1 cellular context compared by ENCODE assay signal in the genomic region with DNA sequence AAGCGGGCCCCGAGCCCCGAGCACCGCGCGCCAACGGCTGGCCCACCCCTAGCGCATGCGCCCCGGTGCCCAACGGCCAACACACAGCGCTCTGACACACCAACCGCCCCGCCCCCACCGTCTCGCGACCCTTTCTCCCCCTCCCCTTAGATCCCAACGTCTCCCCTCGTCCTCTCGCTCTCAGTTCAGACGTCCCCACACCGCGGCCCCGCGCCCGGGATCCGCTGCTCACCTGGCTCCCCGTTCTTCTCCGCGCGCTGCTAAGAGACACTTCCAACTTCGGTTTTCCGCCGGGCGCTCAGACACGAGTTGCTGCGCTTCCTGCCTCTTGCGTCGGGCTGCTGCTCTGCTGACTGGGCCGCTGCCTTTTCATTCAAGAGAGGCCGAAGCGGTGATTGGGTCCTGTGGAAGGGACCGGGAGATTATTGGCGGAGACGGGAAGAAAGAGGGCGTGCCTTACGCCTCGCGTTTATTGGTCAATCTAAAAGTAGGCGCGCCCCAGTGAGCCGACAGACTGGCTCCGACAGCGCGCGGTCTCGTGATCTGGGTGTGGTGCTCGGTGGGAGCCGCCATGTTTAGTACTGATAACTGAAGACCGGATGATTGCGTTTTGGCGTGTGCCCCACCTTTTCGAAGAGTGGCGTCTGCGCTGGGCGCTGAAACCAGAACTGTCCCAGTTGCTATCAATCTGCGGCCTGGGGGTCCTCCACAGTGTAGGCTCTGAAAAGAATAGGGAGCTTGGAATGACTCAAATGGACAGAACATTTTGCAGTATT.
TF ChIP-seq lines count a peak whose summit lies in the region.

DDX39A (minus strand) TSS at position 304 of the 776 bp plus-strand sequence. CDS start 6,121 bp downstream, outside the sequence.

TF ChIP-seq in HepG2, 621 proteins besides CTCF, POLR2A, EP300 and RAD21 (continued from another document and continues in another):
- TF ChIP-seq, protein P1, sequence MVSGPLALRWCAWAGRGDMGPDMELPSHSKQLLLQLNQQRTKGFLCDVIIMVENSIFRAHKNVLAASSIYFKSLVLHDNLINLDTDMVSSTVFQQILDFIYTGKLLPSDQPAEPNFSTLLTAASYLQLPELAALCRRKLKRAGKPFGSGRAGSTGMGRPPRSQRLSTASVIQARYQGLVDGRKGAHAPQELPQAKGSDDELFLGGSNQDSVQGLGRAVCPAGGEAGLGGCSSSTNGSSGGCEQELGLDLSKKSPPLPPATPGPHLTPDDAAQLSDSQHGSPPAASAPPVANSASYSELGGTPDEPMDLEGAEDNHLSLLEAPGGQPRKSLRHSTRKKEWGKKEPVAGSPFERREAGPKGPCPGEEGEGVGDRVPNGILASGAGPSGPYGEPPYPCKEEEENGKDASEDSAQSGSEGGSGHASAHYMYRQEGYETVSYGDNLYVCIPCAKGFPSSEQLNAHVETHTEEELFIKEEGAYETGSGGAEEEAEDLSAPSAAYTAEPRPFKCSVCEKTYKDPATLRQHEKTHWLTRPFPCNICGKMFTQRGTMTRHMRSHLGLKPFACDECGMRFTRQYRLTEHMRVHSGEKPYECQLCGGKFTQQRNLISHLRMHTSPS (CRISPR knock-in tag; IDR thresholded peaks at IDR 0.05; ENCODE audit: low read depth): 0 out of 2 replicates have a peak, but pooled peaks have one; percentile 42
- 0 out of 2 replicates have a peak, but pooled peaks have one; percentile 36 for TF ChIP-seq MEF2D (CRISPR knock-in tag; IDR thresholded peaks at IDR 0.05)
- peak; percentile 85; the same call in 1 of the 2 replicates for TF ChIP-seq ZNF280B (CRISPR knock-in tag; IDR thresholded peaks at IDR 0.05; ENCODE audit: borderline replicate concordance)
- peak; percentile 46; the same call in 1 of the 2 replicates for TF ChIP-seq ZNF547 (CRISPR knock-in tag; IDR thresholded peaks at IDR 0.05)
- peak; percentile 69 for TF ChIP-seq JARID2 (CRISPR knock-in tag; IDR thresholded peaks at IDR 0.05; ENCODE audit: insufficient replicate concordance)
- TF ChIP-seq CCDC6 (CRISPR knock-in tag; IDR thresholded peaks at IDR 0.05): peak; percentile 23; the same call in 1 of the 2 replicates
- peak; percentile 24 for TF ChIP-seq AGO2 (optimal IDR thresholded peaks at IDR 0.05; ENCODE audit: low read depth, low read length)
- TF ChIP-seq ZNF274 (CRISPR knock-in tag; IDR thresholded peaks at IDR 0.05): peak; percentile 74; the same call in 1 of the 2 replicates
- TF ChIP-seq ZNF691 (CRISPR knock-in tag; IDR thresholded peaks at IDR 0.05; ENCODE audit: borderline replicate concordance, low read depth): 0 out of 2 replicates have a peak, but pooled peaks have one; percentile 53
- TF ChIP-seq, protein P2, sequence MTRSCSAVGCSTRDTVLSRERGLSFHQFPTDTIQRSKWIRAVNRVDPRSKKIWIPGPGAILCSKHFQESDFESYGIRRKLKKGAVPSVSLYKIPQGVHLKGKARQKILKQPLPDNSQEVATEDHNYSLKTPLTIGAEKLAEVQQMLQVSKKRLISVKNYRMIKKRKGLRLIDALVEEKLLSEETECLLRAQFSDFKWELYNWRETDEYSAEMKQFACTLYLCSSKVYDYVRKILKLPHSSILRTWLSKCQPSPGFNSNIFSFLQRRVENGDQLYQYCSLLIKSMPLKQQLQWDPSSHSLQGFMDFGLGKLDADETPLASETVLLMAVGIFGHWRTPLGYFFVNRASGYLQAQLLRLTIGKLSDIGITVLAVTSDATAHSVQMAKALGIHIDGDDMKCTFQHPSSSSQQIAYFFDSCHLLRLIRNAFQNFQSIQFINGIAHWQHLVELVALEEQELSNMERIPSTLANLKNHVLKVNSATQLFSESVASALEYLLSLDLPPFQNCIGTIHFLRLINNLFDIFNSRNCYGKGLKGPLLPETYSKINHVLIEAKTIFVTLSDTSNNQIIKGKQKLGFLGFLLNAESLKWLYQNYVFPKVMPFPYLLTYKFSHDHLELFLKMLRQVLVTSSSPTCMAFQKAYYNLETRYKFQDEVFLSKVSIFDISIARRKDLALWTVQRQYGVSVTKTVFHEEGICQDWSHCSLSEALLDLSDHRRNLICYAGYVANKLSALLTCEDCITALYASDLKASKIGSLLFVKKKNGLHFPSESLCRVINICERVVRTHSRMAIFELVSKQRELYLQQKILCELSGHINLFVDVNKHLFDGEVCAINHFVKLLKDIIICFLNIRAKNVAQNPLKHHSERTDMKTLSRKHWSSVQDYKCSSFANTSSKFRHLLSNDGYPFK (CRISPR knock-in tag; IDR thresholded peaks at IDR 0.05; ENCODE audit: borderline replicate concordance): peak; percentile 51; the same call in 1 of the 2 replicates
- peak; percentile 73; the same call in 1 of the 2 replicates for TF ChIP-seq ZNF564 (CRISPR knock-in tag; IDR thresholded peaks at IDR 0.05)
- TF ChIP-seq DR1 (CRISPR knock-in tag; IDR thresholded peaks at IDR 0.05): 0 out of 2 replicates have a peak, but pooled peaks have one; percentile 42
- 0 out of 2 replicates have a peak, but pooled peaks have one; percentile 4 for TF ChIP-seq EEA1 (CRISPR knock-in tag; IDR thresholded peaks at IDR 0.05; ENCODE audit: borderline replicate concordance)
- peak; percentile 29; the same call in 1 of the 2 replicates for TF ChIP-seq CEBPZ (IDR thresholded peaks at IDR 0.05; ENCODE audit: low read length)
- TF ChIP-seq ARID2 (CRISPR knock-in tag; IDR thresholded peaks at IDR 0.05; ENCODE audit: borderline replicate concordance): peak; percentile 71; the same call in 1 of the 2 replicates
- peak; percentile 96 for TF ChIP-seq BHLHE40 (IDR thresholded peaks at IDR 0.05; ENCODE audit: low read length)
- TF ChIP-seq SUZ12 (IDR thresholded peaks at IDR 0.05; ENCODE audit: low read depth, low read length): no peak
- TF ChIP-seq RNF2 (conservative IDR thresholded peaks at IDR 0.05; ENCODE audit: low read depth): no peak
- TF ChIP-seq NR2C2 (CRISPR knock-in tag; IDR thresholded peaks at IDR 0.05; ENCODE audit: borderline replicate concordance): 0 out of 2 replicates have a peak, but pooled peaks have one; percentile 34
- peak; percentile 67 for TF ChIP-seq POGZ (CRISPR knock-in tag; IDR thresholded peaks at IDR 0.05)
- TF ChIP-seq NFAT5 (CRISPR knock-in tag; IDR thresholded peaks at IDR 0.05): 0 out of 2 replicates have a peak, but pooled peaks have one; percentile 25
- 0 out of 4 replicates have a peak, but pooled peaks of 1 of the 2 experiments have one; percentile 2 for TF ChIP-seq HMGXB4 (CRISPR knock-in tag; IDR thresholded peaks at IDR 0.05; ENCODE audit: borderline replicate concordance in 1 of 2, low read depth in 1 of 2)
- TF ChIP-seq ZNF841 (CRISPR knock-in tag; IDR thresholded peaks at IDR 0.05; ENCODE audit: borderline replicate concordance): no peak
- 0 out of 2 replicates have a peak, but pooled peaks have one; percentile 25 for TF ChIP-seq KLF9 (CRISPR knock-in tag; IDR thresholded peaks at IDR 0.05; ENCODE audit: low read depth)
- peak; percentile 68; the same call in 1 of the 2 replicates for TF ChIP-seq ZFY (CRISPR knock-in tag; IDR thresholded peaks at IDR 0.05)
- peak; percentile 79; the same call in 1 of the 2 replicates for TF ChIP-seq TOPORS (CRISPR knock-in tag; IDR thresholded peaks at IDR 0.05)
- no peak for TF ChIP-seq ZNF12 (CRISPR knock-in tag; IDR thresholded peaks at IDR 0.05)
- TF ChIP-seq NR2F6 (IDR thresholded peaks at IDR 0.05): no peak
- no peak for TF ChIP-seq NR2F6 (CRISPR knock-in tag; IDR thresholded peaks at IDR 0.05)
- peak; percentile 78 for TF ChIP-seq PHF20 (CRISPR knock-in tag; IDR thresholded peaks at IDR 0.05)
- no peak for TF ChIP-seq ZNF354B (CRISPR knock-in tag; IDR thresholded peaks at IDR 0.05)
- TF ChIP-seq GATAD1 (CRISPR knock-in tag; IDR thresholded peaks at IDR 0.05): peak; percentile 57; the same call in 1 of the 2 replicates
- TF ChIP-seq ZNF773 (CRISPR knock-in tag; IDR thresholded peaks at IDR 0.05; ENCODE audit: borderline replicate concordance): no peak
- TF ChIP-seq ZNF451 (CRISPR knock-in tag; IDR thresholded peaks at IDR 0.05): peak; percentile 50; the same call in 1 of the 2 replicates
- TF ChIP-seq KLF15 (CRISPR knock-in tag; IDR thresholded peaks at IDR 0.05; ENCODE audit: borderline replicate concordance): no peak
